30 cellular contexts compared by ENCODE assay signal in genomic region chr3:40306336-40306735, GRCh38.
"Had no signal": no experiment of that assay in that cellular context is flagged by ENCODE, and none has a peak within 500 bp of the region (broad histone marks: within the 10 kb centered on the region; RNA-seq: fewer than 3 reads in every experiment).

No MANE protein-coding gene starts in this region.

- H3K4me1 ChIP-seq: breast epithelium had no signal

- H3K27ac ChIP-seq: breast epithelium, esophagus muscularis mucosa, left ventricle myocardium inferior, neutrophil, pancreas, prostate gland, stomach, thyroid gland, VCaP had no signal

- H3K27me3 ChIP-seq: breast epithelium, esophagus muscularis mucosa, neutrophil, pancreas, stomach, thyroid gland had no signal

- H3K9me3 ChIP-seq: breast epithelium, esophagus muscularis mucosa, left ventricle myocardium inferior, mucosa of descending colon, neutrophil, pancreas, prostate gland, stomach, thyroid gland had no signal

- H3K4me3 ChIP-seq: breast epithelium, esophagus muscularis mucosa, left ventricle myocardium inferior, lung, mucosa of descending colon, pancreas, prostate gland, stomach, thyroid gland had no signal

- DNase-seq: activated CD4-positive, alpha-beta T cell treated with anti-CD3 and anti-CD28 coated beads for 4 hours; activated CD4-positive, alpha-beta T cell treated with anti-CD3 and anti-CD28 coated beads, Interleukin-2, amount 50 U/mL, for 48 hours; activated CD8-positive, alpha-beta memory T cell treated with anti-CD3 and anti-CD28 coated beads for 24 hours; activated effector memory CD4-positive, alpha-beta T cell treated with anti-CD3 and anti-CD28 coated beads, Interleukin-2, amount 50 U/mL, for 16 hours; activated naive CD4-positive, alpha-beta T cell treated with anti-CD3 and anti-CD28 coated beads for 36 hours; activated naive CD8-positive, alpha-beta T cell treated with anti-CD3 and anti-CD28 coated beads, Interleukin-2, amount 10 ng/mL, durations not matched to agents 7 days and 5 days; amniotic stem cell; central memory CD4-positive, alpha-beta T cell; endodermal cell; left ventricle myocardium inferior; mucosa of descending colon; naive B cell; nephron progenitor cell; pancreas; retina; small intestine; stimulated activated CD4-positive, alpha-beta T cell treated with anti-CD3 and anti-CD28 coated beads, Interleukin-1b, Interleukin-23, amount 100 ng/mL, for 48 hours; stimulated activated CD4-positive, alpha-beta T cell treated with anti-CD3 and anti-CD28 coated beads, Interleukin-4, amount 100 ng/mL, for 4 hours; stimulated activated CD8-positive, alpha-beta memory T cell treated with anti-CD3 and anti-CD28 coated beads, Interleukin-4, amount 100 ng/mL, for 48 hours; stomach; T-helper 1 cell; thyroid gland had no signal

- H3K36me3 ChIP-seq: breast epithelium, pancreas, prostate gland had no signal

- ATAC-seq: mucosa of descending colon; pancreas; sciatic nerve; stimulated activated memory B cell treated with anti-CD40 and anti-IgM and Interleukin-4, amounts not matched to agents 10 μg/mL and 1 μg/mL and 100 μg/mL, for 72 hours had no signal
